29 cellular contexts compared by ENCODE assay signal in genomic region chr12:66883545-66883944, GRCh38.
"Had no signal": no experiment of that assay in that cellular context is flagged by ENCODE, and none has a peak within 500 bp of the region (broad histone marks: within the 10 kb centered on the region; RNA-seq: fewer than 3 reads in every experiment).

No MANE protein-coding gene starts in this region.

- H3K4me3 ChIP-seq: left ventricle myocardium inferior, lung, ovary, right atrium auricular region, right lobe of liver, smooth muscle cell, stomach, testis, thyroid gland, transverse colon, upper lobe of left lung, vagina had no signal

- H3K4me1 ChIP-seq: left ventricle myocardium inferior, right lobe of liver, stomach, testis, thyroid gland, transverse colon, upper lobe of left lung, vagina had no signal

- H3K27ac ChIP-seq: left ventricle myocardium inferior, ovary, right atrium auricular region, right lobe of liver, stomach, testis, thyroid gland, transverse colon, upper lobe of left lung, vagina had no signal

- H3K27me3 Mint-ChIP-seq: progenitor cell of endocrine pancreas had no signal

- H3K36me3 Mint-ChIP-seq: immature natural killer cell; mesothelial cell of epicardium; naive B cell; natural killer cell; stimulated activated memory B cell treated with anti-CD40 and anti-IgM and Interleukin-4, amounts not matched to agents 10 μg/mL and 1 μg/mL and 100 μg/mL, for 72 hours had no signal

- H3K27me3 ChIP-seq: ovary, right atrium auricular region, right lobe of liver, stomach, testis, thyroid gland, transverse colon, upper lobe of left lung, vagina had no signal

- H3K4me2 ChIP-seq: smooth muscle cell had no signal

- FAIRE-seq: islet of Langerhans, kidney had no signal

- H3K36me3 ChIP-seq: left ventricle myocardium inferior, ovary, right atrium auricular region, right lobe of liver, stomach, thyroid gland, transverse colon, upper lobe of left lung, vagina had no signal

- H3K4me1 Mint-ChIP-seq: immature natural killer cell; naive B cell; natural killer cell; stimulated activated memory B cell treated with anti-CD40 and anti-IgM and Interleukin-4, amounts not matched to agents 10 μg/mL and 1 μg/mL and 100 μg/mL, for 72 hours had no signal

- DNase-seq: hypothalamus; immature natural killer cell; kidney; left colon; left ventricle myocardium inferior; mesendoderm; naive B cell; natural killer cell; nephron progenitor cell; ovary; right lobe of liver; stimulated activated CD4-positive, alpha-beta T cell treated with anti-CD3 and anti-CD28 coated beads, Interleukin-1b, Interleukin-23, amount 100 ng/mL, for 48 hours; stimulated activated CD4-positive, alpha-beta T cell treated with anti-CD3 and anti-CD28 coated beads, Interleukin-2, amount 100 ng/mL, for 48 hours; stimulated activated CD4-positive, alpha-beta T cell treated with anti-CD3 and anti-CD28 coated beads, Interleukin-4, amount 100 ng/mL, for 4 hours; stimulated activated CD8-positive, alpha-beta memory T cell treated with anti-CD3 and anti-CD28 coated beads, Interleukin-4, amount 100 ng/mL, for 48 hours; stimulated activated naive CD8-positive, alpha-beta T cell treated with anti-CD3 and anti-CD28 coated beads, Interleukin-15, Interleukin-2, amounts not matched to agents 100 U/mL and 50 U/mL, for 24 hours; stomach; testis; thyroid gland; transverse colon; upper lobe of left lung had no signal

- H3K27ac Mint-ChIP-seq: immature natural killer cell; mesothelial cell of epicardium; naive B cell; natural killer cell; progenitor cell of endocrine pancreas; stimulated activated memory B cell treated with anti-CD40 and anti-IgM and Interleukin-4, amounts not matched to agents 10 μg/mL and 1 μg/mL and 100 μg/mL, for 72 hours had no signal

- H3K9me3 Mint-ChIP-seq: mesothelial cell of epicardium; naive B cell; natural killer cell; nephron progenitor cell; stimulated activated memory B cell treated with anti-CD40 and anti-IgM and Interleukin-4, amounts not matched to agents 10 μg/mL and 1 μg/mL and 100 μg/mL, for 72 hours had no signal

- H3K4me3 Mint-ChIP-seq: immature natural killer cell; mesothelial cell of epicardium; naive B cell; natural killer cell; nephron progenitor cell; stimulated activated memory B cell treated with anti-CD40 and anti-IgM and Interleukin-4, amounts not matched to agents 10 μg/mL and 1 μg/mL and 100 μg/mL, for 72 hours had no signal

- ATAC-seq: left colon; natural killer cell; stimulated activated memory B cell treated with anti-CD40 and anti-IgM and Interleukin-4, amounts not matched to agents 10 μg/mL and 1 μg/mL and 100 μg/mL, for 72 hours; stimulated activated naive CD8-positive, alpha-beta T cell treated with anti-CD3 and anti-CD28 coated beads, Interleukin-15, Interleukin-2, amounts not matched to agents 100 U/mL and 50 U/mL, for 24 hours had no signal

- H3K9me3 ChIP-seq: left ventricle myocardium inferior, ovary, right atrium auricular region, right lobe of liver, stomach, testis, thyroid gland, transverse colon, upper lobe of left lung, vagina had no signal
